In genomic region chr1:8456306-8456912, GRCh38 we compare ENCODE assay signal across 11 cellular contexts.
DNase-seq lines count a peak whose midpoint lies in the region; ATAC-seq, FAIRE-seq and TF ChIP-seq lines count a peak whose summit lies in the region.
"Had no signal": no experiment of that assay in that cellular context is flagged by ENCODE, and none has a peak within 500 bp of the region (broad histone marks: within the 10 kb centered on the region; RNA-seq: fewer than 3 reads in every experiment).

No MANE protein-coding gene starts in this region.

- no peak for FAIRE-seq in A549 (lab: Jason Lieb, UNC)
- peak; percentile 22 for FAIRE-seq in RCC 7860 (lab: Jason Lieb, UNC)

- WGBS in A549 (ENCODE audit: missing lambda C conversion rate): 50% methylated on average over 4 of the region's 4 CpGs

- intact Hi-C loops in mucosa of descending colon (cut with DNase I, micrococcal nuclease): no loop called here

- ATAC-seq in A549 (peak in 1 of 2 experiments; percentile 51; a peak in 2 of 6 replicates), mucosa of descending colon (peak; percentile 63), HG03108 (IDR thresholded peaks at IDR 0.05; ENCODE audit: unreplicated experiment) (no peak)

- H3K4me3 ChIP-seq in A549: no peak overlapping the region
- H3K4me3 ChIP-seq in mucosa of descending colon: no peak overlapping the region
- H3K4me3 ChIP-seq: BLaER1 had no signal

- no peaks in the 10 kb centered on the region for H3K36me3 ChIP-seq in mucosa of descending colon (ENCODE audit: low read depth)

- DNase-seq in A549 (ENCODE audit: low read depth in 1 of 2, low spot score in 1 of 2) (no peak), RCC 7860 (ENCODE audit: low spot score) (peak; percentile 28), epithelial cell of prostate (ENCODE audit: low read depth, low spot score) (no peak), mucosa of descending colon (no peak), erythroblast (lab: John Stamatoyannopoulos, UW) (no peak), SHP77 treated with DMSO at 0.1 percent for 48 hours (lab: John Stamatoyannopoulos, UW) (no peak), NCI-H82 (lab: John Stamatoyannopoulos, UW) (no peak)
- DNase-seq: activated CD8-positive, alpha-beta memory T cell treated with anti-CD3 and anti-CD28 coated beads, Interleukin-2, amount 50 U/mL, for 48 hours; OCI-M1 had no signal

- POLR2A ChIA-PET in A549 (lab: Yijun Ruan, JAX): no interaction called here

- TF ChIP-seq POLR2A in A549 (IDR thresholded peaks at IDR 0.05; ENCODE audit: low read length) (no peak), erythroblast (IDR thresholded peaks at IDR 0.05; ENCODE audit: low read length) (no peak)

- H3K4me1 ChIP-seq in A549 (peaks cover 12% of the 10 kb centered on the region), mucosa of descending colon (ENCODE audit: low read depth) (peaks cover 8% of the 10 kb centered on the region)

- no peak for TF ChIP-seq EP300 in A549 (IDR thresholded peaks at IDR 0.05)

- CTCF ChIA-PET in A549 (lab: Yijun Ruan, JAX): no interaction called here

- TF ChIP-seq CTCF in A549 (IDR thresholded peaks at IDR 0.05) (no peak), mucosa of descending colon (IDR thresholded peaks at IDR 0.05) (no peak)

- H3K27ac ChIP-seq in A549 (no peak overlapping the region; a peak in 1 of 6 replicates), epithelial cell of prostate (peak overlapping the region; percentile 23)
- H3K27ac ChIP-seq: BLaER1 had no signal

- H3K4me2 ChIP-seq in A549: 0 out of 3 replicates have a peak overlapping the region, but pooled peaks have one; percentile 6
- H3K4me2 ChIP-seq: BLaER1 had no signal

- H3K9me3 ChIP-seq in A549 (no peaks in the 10 kb centered on the region), mucosa of descending colon (no peaks in the 10 kb centered on the region)
- H3K9me3 ChIP-seq: BLaER1 had no signal

- no peak for TF ChIP-seq RAD21 in A549 (conservative IDR thresholded peaks at IDR 0.05 in 1 of 2, IDR thresholded peaks at IDR 0.05 in 1 of 2)

TF ChIP-seq in A549, 52 proteins besides CTCF, POLR2A, EP300 and RAD21:
- TF ChIP-seq ZNF302 (CRISPR knock-in tag; IDR thresholded peaks at IDR 0.05): no peak
- TF ChIP-seq EHF (CRISPR knock-in tag; IDR thresholded peaks at IDR 0.05): no peak
- no peak for TF ChIP-seq FOXS1 (CRISPR knock-in tag; IDR thresholded peaks at IDR 0.05)
- TF ChIP-seq FOSL2 (IDR thresholded peaks at IDR 0.05): no peak
- no peak for TF ChIP-seq FOSL2 (CRISPR knock-in tag; IDR thresholded peaks at IDR 0.05)
- TF ChIP-seq TP53 (CRISPR knock-in tag; IDR thresholded peaks at IDR 0.05): no peak
- TF ChIP-seq CBX8 (IDR thresholded peaks at IDR 0.05): no peak
- no peak for TF ChIP-seq ELK1 (IDR thresholded peaks at IDR 0.05; ENCODE audit: low read depth, low read length)
- no peak for TF ChIP-seq KDM1A (IDR thresholded peaks at IDR 0.05; ENCODE audit: low read depth)
- TF ChIP-seq MYC (IDR thresholded peaks at IDR 0.05; ENCODE audit: borderline replicate concordance, low read length): no peak
- no peak for TF ChIP-seq ZC3H11A (IDR thresholded peaks at IDR 0.05)
- TF ChIP-seq CEBPB (IDR thresholded peaks at IDR 0.05): no peak
- no peak for TF ChIP-seq JUN (IDR thresholded peaks at IDR 0.05)
- no peak for TF ChIP-seq EHMT2 (IDR thresholded peaks at IDR 0.05; ENCODE audit: low read depth)
- no peak for TF ChIP-seq MAX (IDR thresholded peaks at IDR 0.05)
- no peak for TF ChIP-seq CHD4 (IDR thresholded peaks at IDR 0.05; ENCODE audit: borderline replicate concordance)
- TF ChIP-seq MAFK (IDR thresholded peaks at IDR 0.05; ENCODE audit: partially characterized antibody): no peak
- TF ChIP-seq SREBF2 (IDR thresholded peaks at IDR 0.05): no peak
- no peak for TF ChIP-seq HEYL (CRISPR knock-in tag; IDR thresholded peaks at IDR 0.05)
